Comparison of ENCODE assay signal across 8 cellular contexts in the genomic region with DNA sequence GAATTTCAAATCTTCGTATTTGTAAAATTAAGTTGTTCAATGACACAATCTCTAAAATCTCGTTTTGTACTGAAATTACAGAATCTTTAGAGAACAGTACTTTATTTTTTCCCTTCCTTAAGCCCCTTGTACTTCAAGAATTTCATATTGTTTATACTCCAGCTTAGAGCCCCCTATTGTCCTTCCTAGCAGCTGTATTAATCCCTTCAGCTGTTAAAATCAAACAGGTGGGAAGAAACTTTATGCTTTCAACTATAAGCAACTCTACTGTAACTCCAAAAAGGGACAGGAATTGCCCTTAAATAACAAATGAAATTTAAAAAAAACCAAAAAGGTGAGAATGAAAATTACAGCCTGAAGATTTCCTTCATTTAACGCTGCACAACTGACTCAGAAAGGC. TPM values are rescaled to one million over a fixed set of nuclear protein-coding genes. Genes with fewer than 3 reads are reported as not detected.
DNase-seq lines count a peak whose midpoint lies in the region; FAIRE-seq and TF ChIP-seq lines count a peak whose summit lies in the region.

No MANE protein-coding gene starts in this region.

- peaks cover 75% of the 10 kb centered on the region for H3K36me3 Mint-ChIP-seq in T-helper 2 cell treated with Interferon-gamma antibody and Interleukin-4, amounts not matched to agents 5 μg/mL and 100 μg/mL, for 36 hours (ENCODE audit: low read depth)
- peaks cover 31% of the 10 kb centered on the region for H3K36me3 Mint-ChIP-seq in activated naive CD8-positive, alpha-beta T cell

- H3K9me3 ChIP-seq in kidney (ENCODE audit: control insufficient read depth in 1 of 2, low read length in 2 of 2) (no peaks in the 10 kb centered on the region), testis (no peaks in the 10 kb centered on the region)

- H3K27ac ChIP-seq in kidney (ENCODE audit: low read depth in 2 of 2, low read length in 2 of 2), result no peak overlapping the region
- peak overlapping the region; percentile 97 to 98 for H3K27ac ChIP-seq in testis

- no peak for TF ChIP-seq POLR2A in testis (IDR thresholded peaks at IDR 0.05)

- no peaks in the 10 kb centered on the region for H3K27me3 Mint-ChIP-seq in T-helper 2 cell treated with Interferon-gamma antibody and Interleukin-4, amounts not matched to agents 5 μg/mL and 100 μg/mL, for 36 hours (ENCODE audit: low read depth)
- H3K27me3 Mint-ChIP-seq in activated naive CD8-positive, alpha-beta T cell, result no peaks in the 10 kb centered on the region

- H3K27ac Mint-ChIP-seq in T-helper 2 cell treated with Interferon-gamma antibody and Interleukin-4, amounts not matched to agents 5 μg/mL and 100 μg/mL, for 36 hours, result no peak overlapping the region
- H3K27ac Mint-ChIP-seq in activated naive CD8-positive, alpha-beta T cell, result peak overlapping the region; percentile 99

- H3K4me3 ChIP-seq in kidney (ENCODE audit: low read length in 2 of 2) (peak overlapping the region; percentile 98 to 99), testis (peak overlapping the region in 1 of 2 donors; percentile 97)

- peak overlapping the region; percentile 99 to 100 for H3K9ac ChIP-seq in kidney (ENCODE audit: low read length in 2 of 2)

- H3K9me3 Mint-ChIP-seq in T-helper 2 cell treated with Interferon-gamma antibody and Interleukin-4, amounts not matched to agents 5 μg/mL and 100 μg/mL, for 36 hours, result no peaks in the 10 kb centered on the region
- no peaks in the 10 kb centered on the region for H3K9me3 Mint-ChIP-seq in activated naive CD8-positive, alpha-beta T cell (ENCODE audit: low read depth)

- peaks cover 4 to 7% of the 10 kb centered on the region in 2 donors for H3K36me3 ChIP-seq in kidney (ENCODE audit: control insufficient read depth in 1 of 2, insufficient read depth in 2 of 2, low read length in 2 of 2)
- H3K36me3 ChIP-seq in testis (ENCODE audit: low read depth, missing control alignments), result no peaks in the 10 kb centered on the region

- no peak for FAIRE-seq in kidney (lab: Jason Lieb, UNC)

- H3K27me3 ChIP-seq in testis, result no peaks in the 10 kb centered on the region

- peaks cover 18 to 27% of the 10 kb centered on the region in 2 donors for H3K4me1 ChIP-seq in kidney (ENCODE audit: control insufficient read depth in 1 of 2, insufficient read depth in 1 of 2, low read depth in 1 of 2, low read length in 2 of 2)
- H3K4me1 ChIP-seq in testis, result peaks cover 36% of the 10 kb centered on the region

- TF ChIP-seq CTCF in kidney (IDR thresholded peaks at IDR 0.05; ENCODE audit: borderline replicate concordance, extremely low read depth, insufficient read depth) (no peak), testis (IDR thresholded peaks at IDR 0.05) (no peak)

- peak overlapping the region; percentile 95 for H3K4me3 Mint-ChIP-seq in T-helper 2 cell treated with Interferon-gamma antibody and Interleukin-4, amounts not matched to agents 5 μg/mL and 100 μg/mL, for 36 hours
- peak overlapping the region; percentile 99 for H3K4me3 Mint-ChIP-seq in activated naive CD8-positive, alpha-beta T cell

- WGBS in testis, 2 donors, result 37% methylated on average over 3 of the region's 3 CpGs

- intact Hi-C loops in kidney (cut with DNase I) (no loop called here), testis (cut with DNase I; ENCODE audit: low total_unique reads) (no loop called here)

- no peak for DNase-seq in T-helper 2 cell treated with Interferon-gamma antibody and Interleukin-4, amounts not matched to agents 5 μg/mL and 100 μg/mL, for 36 hours (ENCODE audit: low spot score)
- DNase-seq in T-helper 2 cell (no peak), kidney (no peak), testis (no peak), DMS53 treated with DMSO at 0.1 percent for 48 hours (lab: John Stamatoyannopoulos, UW; ENCODE audit: unreplicated experiment) (no peak), GM19238 (ENCODE audit: insufficient read length, low spot score) (no peak), NCI-H748 (lab: John Stamatoyannopoulos, UW; ENCODE audit: unreplicated experiment) (no peak)

- H3K4me1 Mint-ChIP-seq in T-helper 2 cell treated with Interferon-gamma antibody and Interleukin-4, amounts not matched to agents 5 μg/mL and 100 μg/mL, for 36 hours (ENCODE audit: low read depth), result peaks cover 56% of the 10 kb centered on the region
- H3K4me1 Mint-ChIP-seq in activated naive CD8-positive, alpha-beta T cell (ENCODE audit: low read depth), result peaks cover 62% of the 10 kb centered on the region

RNA-seq across cellular contexts. Expression of gene NACA, which starts 1.7 kb away (rescaled TPM):
- total RNA-seq in kidney (660 TPM), testis (100 to 1,000 TPM; 431 to 696 TPM)
- polyA plus RNA-seq in kidney (ENCODE audit: insufficient read depth, low read depth, low replicate concordance) (1,180 TPM), testis (ENCODE audit: insufficient read depth, low read depth, low replicate concordance) (866 TPM)

RNA-seq across cellular contexts. Expression of gene PRIM1, which starts 28.8 kb away (rescaled TPM):
- 4.9 TPM for total RNA-seq in kidney
- 3.2 TPM for polyA plus RNA-seq in kidney (ENCODE audit: insufficient read depth, low read depth, low replicate concordance)
- 10 to 100 TPM; 20.5 to 29.9 TPM for total RNA-seq in testis
- 21.8 TPM for polyA plus RNA-seq in testis (ENCODE audit: insufficient read depth, low read depth, low replicate concordance)

RNA-seq across cellular contexts. Expression of gene PTGES3, which starts 35.3 kb away (rescaled TPM):
- total RNA-seq in kidney (186 TPM), testis (100 to 1,000 TPM; 102 to 110 TPM)
- polyA plus RNA-seq in kidney (ENCODE audit: insufficient read depth, low read depth, low replicate concordance) (207 TPM), testis (ENCODE audit: insufficient read depth, low read depth, low replicate concordance) (267 TPM)

RNA-seq across cellular contexts. Expression of gene HSD17B6, which starts 39.8 kb away (rescaled TPM):
- 1.7 TPM for total RNA-seq in kidney
- 3.9 TPM for polyA plus RNA-seq in kidney (ENCODE audit: insufficient read depth, low read depth, low replicate concordance)
- total RNA-seq in testis, result 10 to 100 TPM in 1 of 2 donors, 1 to 10 TPM in 1; 9.8 to 12.0 TPM
- polyA plus RNA-seq in testis (ENCODE audit: insufficient read depth, low read depth, low replicate concordance), result 36.1 TPM

Comparison
In these comparisons a context has a peak if more than half of its experiments do, and no peak if none do; other contexts are left out.
1. H3K27ac ChIP-seq: peak in testis (2 of 2); none in kidney (0 of 2).